Comparison of ENCODE assay signal across 8 cellular contexts in genomic region chr2:113240915-113241911, GRCh38. TPM values are rescaled to one million over a fixed set of nuclear protein-coding genes. Genes with fewer than 3 reads are reported as not detected.
DNase-seq lines count a peak whose midpoint lies in the region; ATAC-seq and TF ChIP-seq lines count a peak whose summit lies in the region.

No MANE protein-coding gene starts in this region.

- intact Hi-C loops in gastrocnemius medialis (cut with DNase I; ENCODE audit: low total_unique reads): no loop called here

- H3K4me1 ChIP-seq in gastrocnemius medialis: peaks cover 7 to 29% of the 10 kb centered on the region in 2 donors

- in situ Hi-C loops in gastrocnemius medialis (cut with MboI; ENCODE audit: low sequenced_read_pairs in 4 of 4): no loop called here

- H3K4me3 ChIP-seq in gastrocnemius medialis: no peak overlapping the region

- TF ChIP-seq CTCF in gastrocnemius medialis (IDR thresholded peaks at IDR 0.05 in 4 of 5, conservative IDR thresholded peaks at IDR 0.05 in 1 of 5): peak in 1 of 5 experiments; percentile 10

- TF ChIP-seq POLR2A in gastrocnemius medialis (IDR thresholded peaks at IDR 0.05): peak in 1 of 2 donors; percentile 46

- H3K36me3 ChIP-seq in gastrocnemius medialis: no peaks in the 10 kb centered on the region

- DNase-seq in 8988T: peak; percentile 78
- DNase-seq in HuH-7 (ENCODE audit: low spot score): peak; percentile 75
- peak; percentile 33 for DNase-seq in activated T-cell treated with anti-CD3 and anti-CD28 coated beads for 4 hours
- peak; percentile 61 for DNase-seq in foreskin melanocyte
- peak; percentile 86 to 93 for DNase-seq in gastrocnemius medialis
- no peak for DNase-seq in middle frontal gyrus (ENCODE audit: extremely low spot score, low spot score)
- no peak for DNase-seq in NCI-H187 treated with DMSO at 0.1 percent for 48 hours (lab: John Stamatoyannopoulos, UW)

- H3K27me3 ChIP-seq in gastrocnemius medialis: no peaks in the 10 kb centered on the region

- peak overlapping the region; percentile 62 to 86 (median 80) for H3K27ac ChIP-seq in gastrocnemius medialis

- peak; percentile 84 to 90 for ATAC-seq in gastrocnemius medialis
- ATAC-seq in GM19023 (IDR thresholded peaks at IDR 0.05; ENCODE audit: unreplicated experiment): no peak

- H3K9me3 ChIP-seq in gastrocnemius medialis: no peaks in the 10 kb centered on the region

RNA-seq across cellular contexts. Expression of gene PAX8, which starts 37.5 kb away (rescaled TPM):
- 1 to 10 TPM in 3 of 4 donors, under 1 TPM in 1; 0.27 to 8.7 (median 2.1) TPM for total RNA-seq in gastrocnemius medialis

Comparison
In these comparisons a context has a peak if more than half of its experiments do, and no peak if none do; other contexts are left out.
1. DNase-seq: peak in 8988T (single experiment), HuH-7 (single experiment), activated T-cell treated with anti-CD3 and anti-CD28 coated beads for 4 hours (single experiment), foreskin melanocyte (single experiment) and gastrocnemius medialis (2 of 2); none in middle frontal gyrus (single experiment) and NCI-H187 treated with DMSO at 0.1 percent for 48 hours (single experiment).